1 cellular context compared by ENCODE assay signal in the genomic region with DNA sequence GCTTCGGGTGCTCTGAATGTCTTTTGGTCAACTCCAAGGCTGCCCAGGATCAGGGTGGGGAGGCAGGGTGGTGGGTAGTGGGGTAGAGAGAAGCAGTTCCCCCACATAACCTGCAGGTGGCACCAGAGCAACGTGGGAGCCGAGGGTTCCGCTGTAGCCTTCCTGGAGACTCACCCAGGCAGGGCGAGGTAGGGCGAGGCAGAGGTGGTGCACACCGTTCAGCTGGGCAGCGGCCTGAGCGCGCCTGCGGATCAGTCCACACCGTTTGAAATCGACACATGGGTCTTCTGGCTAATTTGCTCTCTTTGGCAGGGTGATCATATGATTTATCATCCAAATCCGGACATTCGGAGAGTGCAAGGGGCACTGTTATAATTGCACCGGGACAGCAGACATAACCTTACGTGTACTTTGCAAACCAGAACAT.
TF ChIP-seq lines count a peak whose summit lies in the region.

No MANE protein-coding gene starts in this region.

TF ChIP-seq in GM12878, 131 proteins besides CTCF, POLR2A, EP300 and RAD21:
- TF ChIP-seq SMARCA5 (IDR thresholded peaks at IDR 0.05), result peak; percentile 44; the same call in 1 of the 2 replicates
- TF ChIP-seq ESRRA (IDR thresholded peaks at IDR 0.05; ENCODE audit: low read length), result 0 out of 2 replicates have a peak, but pooled peaks have one; percentile 18
- TF ChIP-seq RELA (IDR thresholded peaks at IDR 0.05; ENCODE audit: borderline replicate concordance, partially characterized antibody), result peak; percentile 7
- peak; percentile 96 for TF ChIP-seq SMC3 (IDR thresholded peaks at IDR 0.05; ENCODE audit: borderline replicate concordance, low read length)
- no peak for TF ChIP-seq HDAC2 (IDR thresholded peaks at IDR 0.05)
- TF ChIP-seq IRF5 (IDR thresholded peaks at IDR 0.05; ENCODE audit: borderline replicate concordance), result no peak
- TF ChIP-seq, protein P1, sequence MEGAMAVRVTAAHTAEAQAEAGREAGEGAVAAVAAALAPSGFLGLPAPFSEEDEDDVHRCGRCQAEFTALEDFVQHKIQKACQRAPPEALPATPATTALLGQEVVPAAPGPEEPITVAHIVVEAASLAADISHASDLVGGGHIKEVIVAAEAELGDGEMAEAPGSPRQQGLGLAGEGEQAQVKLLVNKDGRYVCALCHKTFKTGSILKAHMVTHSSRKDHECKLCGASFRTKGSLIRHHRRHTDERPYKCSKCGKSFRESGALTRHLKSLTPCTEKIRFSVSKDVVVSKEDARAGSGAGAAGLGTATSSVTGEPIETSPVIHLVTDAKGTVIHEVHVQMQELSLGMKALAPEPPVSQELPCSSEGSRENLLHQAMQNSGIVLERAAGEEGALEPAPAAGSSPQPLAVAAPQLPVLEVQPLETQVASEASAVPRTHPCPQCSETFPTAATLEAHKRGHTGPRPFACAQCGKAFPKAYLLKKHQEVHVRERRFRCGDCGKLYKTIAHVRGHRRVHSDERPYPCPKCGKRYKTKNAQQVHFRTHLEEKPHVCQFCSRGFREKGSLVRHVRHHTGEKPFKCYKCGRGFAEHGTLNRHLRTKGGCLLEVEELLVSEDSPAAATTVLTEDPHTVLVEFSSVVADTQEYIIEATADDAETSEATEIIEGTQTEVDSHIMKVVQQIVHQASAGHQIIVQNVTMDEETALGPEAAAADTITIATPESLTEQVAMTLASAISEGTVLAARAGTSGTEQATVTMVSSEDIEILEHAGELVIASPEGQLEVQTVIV (IDR thresholded peaks at IDR 0.05; ENCODE audit: borderline replicate concordance, partially characterized antibody), result no peak
- 0 out of 3 replicates have a peak, but pooled peaks have one; percentile 46 for TF ChIP-seq POU2F2 (IDR thresholded peaks at IDR 0.05; ENCODE audit: borderline replicate concordance, low read depth, low read length)
- TF ChIP-seq SIN3A (IDR thresholded peaks at IDR 0.05; ENCODE audit: low read depth, low read length), result no peak
- peak; percentile 77; the same call in 1 of the 2 replicates for TF ChIP-seq YY1 (IDR thresholded peaks at IDR 0.05; ENCODE audit: low read depth, low read length)
- TF ChIP-seq BRCA1 (IDR thresholded peaks at IDR 0.05; ENCODE audit: low read depth, low read length), result no peak
